Comparison of ENCODE assay signal across 20 cellular contexts in the genomic region with DNA sequence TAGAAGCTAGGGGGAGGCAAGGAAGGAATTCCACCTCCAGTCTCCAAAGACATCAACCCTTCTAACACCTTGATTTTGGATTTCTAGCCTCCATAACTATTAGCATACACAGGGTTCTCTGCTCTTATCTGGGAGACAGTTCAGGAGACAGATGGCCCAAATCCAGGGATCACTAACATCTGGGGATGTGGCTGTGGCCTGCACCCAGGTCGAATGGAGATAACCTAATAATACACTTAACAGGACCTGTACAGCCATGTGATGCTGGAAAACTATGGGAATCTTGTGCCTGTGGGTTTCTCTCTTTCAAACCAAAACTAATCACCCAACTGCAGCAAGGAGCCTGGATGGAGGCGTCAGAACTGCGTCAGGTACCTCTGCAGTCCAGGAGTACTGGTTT. TPM values are rescaled to one million over a fixed set of nuclear protein-coding genes. Genes with fewer than 3 reads are reported as not detected.
DNase-seq lines count a peak whose midpoint lies in the region; ATAC-seq, FAIRE-seq and TF ChIP-seq lines count a peak whose summit lies in the region.
"Had no signal": no experiment of that assay in that cellular context is flagged by ENCODE, and none has a peak within 500 bp of the region (broad histone marks: within the 10 kb centered on the region; RNA-seq: fewer than 3 reads in every experiment).

No MANE protein-coding gene starts in this region.

- no peaks in the 10 kb centered on the region for H3K9me1 ChIP-seq in K562 (ENCODE audit: control insufficient read depth, insufficient read depth, low read length)

- no peak for TF ChIP-seq RAD21 in K562 (CRISPR knock-in tag; conservative IDR thresholded peaks at IDR 0.05 in 1 of 2, IDR thresholded peaks at IDR 0.05 in 1 of 2)

- TF ChIP-seq CTCF in CD8-positive, alpha-beta T cell (IDR thresholded peaks at IDR 0.05), result no peak
- no peak for TF ChIP-seq CTCF in OCI-LY7 (conservative IDR thresholded peaks at IDR 0.05; ENCODE audit: low read length)
- no peak for TF ChIP-seq CTCF in K562 (IDR thresholded peaks at IDR 0.05 in 2 of 3, conservative IDR thresholded peaks at IDR 0.05 in 1 of 3; ENCODE audit: insufficient read depth in 2 of 3, low read depth in 1 of 3, low read length in 3 of 3)
- no peak for TF ChIP-seq CTCF in parathyroid adenoma (IDR thresholded peaks at IDR 0.05)

- POLR2A ChIA-PET in CD8-positive, alpha-beta T cell (lab: Charles Lee), result interaction anchor here (0.9 kb wide), 1 partner anchor 10 kb away, joined by 3 read pairs; no protein-coding TSS in a partner anchor
- POLR2A ChIA-PET in OCI-LY7 (lab: Charles Lee), result interaction anchor here (0.8 to 1.3 kb wide), 4 partner anchors 8 to 53 kb away, joined by 3 to 4 read pairs (median 3); no protein-coding TSS in a partner anchor
- POLR2A ChIA-PET in K562 (lab: Yijun Ruan, JAX), result interaction anchor here (1.2 kb wide), 1 partner anchor 10 kb away, joined by 5 read pairs; no protein-coding TSS in a partner anchor

- H3K27me3 ChIP-seq in CD8-positive, alpha-beta T cell (ENCODE audit: insufficient read depth, low read length), result no peaks in the 10 kb centered on the region
- H3K27me3 ChIP-seq in K562 (ENCODE audit: control insufficient read depth in 2 of 2, insufficient read depth in 2 of 2, low read length in 2 of 2), result no peaks in the 10 kb centered on the region
- H3K27me3 ChIP-seq in parathyroid adenoma (ENCODE audit: control insufficient read depth, insufficient read depth, low read length), result no peaks in the 10 kb centered on the region

- H3K27ac ChIP-seq in CD8-positive, alpha-beta T cell (ENCODE audit: low read depth, low read length), result no peak overlapping the region
- H3K27ac ChIP-seq in OCI-LY7 (ENCODE audit: low read depth, low read length, poor library complexity, severe bottlenecking), result no peak overlapping the region
- no peak overlapping the region for H3K27ac ChIP-seq in K562 (ENCODE audit: extremely low read depth, low read depth, low read length)
- no peak overlapping the region for H3K27ac ChIP-seq in parathyroid adenoma
- H3K27ac ChIP-seq: C4-2B, HL-60 had no signal

- no peak for DNase-seq in CD8-positive, alpha-beta T cell
- DNase-seq in OCI-LY7 (ENCODE audit: low spot score) (no peak), K562 (ENCODE audit: extremely low read depth in 1 of 4, low spot score in 3 of 4) (no peak), kidney glomerular epithelial cell (lab: John Stamatoyannopoulos, UW) (no peak), NCI-H345 (lab: John Stamatoyannopoulos, UW) (no peak), NCI-H146 (lab: John Stamatoyannopoulos, UW) (no peak)
- DNase-seq: DMS53, HCEC 1CT, NCI-H1417 treated with DMSO at 0.1 percent for 48 hours, NCI-H2029, NCI-H2171 treated with DMSO at 0.1 percent for 48 hours, NCI-H748 treated with DMSO at 0.1 percent for 48 hours, SHP77 had no signal

- H3K4me2 ChIP-seq in OCI-LY7 (ENCODE audit: low read length) (peak overlapping the region; percentile 71), K562 (ENCODE audit: insufficient read depth, low read length) (no peak overlapping the region), parathyroid adenoma (ENCODE audit: low read length) (peak overlapping the region; percentile 25)

- no peak overlapping the region for H3K4me3 ChIP-seq in CD8-positive, alpha-beta T cell (ENCODE audit: low read depth, low read length)
- H3K4me3 ChIP-seq in OCI-LY7 (ENCODE audit: low read depth, low read length, poor library complexity, severe bottlenecking) (no peak overlapping the region), K562 (no peak overlapping the region), parathyroid adenoma (ENCODE audit: low read depth, low read length) (no peak overlapping the region)

- BruUV-seq in OCI-LY7 (replicated peaks; lab: Mats Ljungman, UMichigan) (no TSS peak), K562 (replicated peaks; lab: Mats Ljungman, UMichigan) (no TSS peak)

- no peaks in the 10 kb centered on the region for H3K9me3 ChIP-seq in CD8-positive, alpha-beta T cell (ENCODE audit: low read length)
- no peaks in the 10 kb centered on the region for H3K9me3 ChIP-seq in OCI-LY7 (ENCODE audit: low read length)
- no peaks in the 10 kb centered on the region for H3K9me3 ChIP-seq in K562 (replicated peaks; ENCODE audit: control insufficient read depth, insufficient read depth, low read depth, low read length)
- no peaks in the 10 kb centered on the region for H3K9me3 ChIP-seq in parathyroid adenoma (ENCODE audit: control insufficient read depth, low read length)

- in situ Hi-C loops in K562 (cut with MboI), result no loop called here

- peaks cover 33% of the 10 kb centered on the region for H3K4me1 ChIP-seq in CD8-positive, alpha-beta T cell (ENCODE audit: insufficient read depth, low read length)
- H3K4me1 ChIP-seq in OCI-LY7 (ENCODE audit: insufficient read depth, low read length, poor library complexity, severe bottlenecking) (peaks cover 47% of the 10 kb centered on the region), K562 (replicated peaks in 1 of 2; ENCODE audit: control insufficient read depth in 2 of 2, insufficient read depth in 2 of 2, low read length in 2 of 2) (peaks cover 4 to 33% of the 10 kb centered on the region in 2 experiments; a peak in 4 of 5 replicates), parathyroid adenoma (peaks cover 16% of the 10 kb centered on the region)

- no peak for ATAC-seq in CD8-positive, alpha-beta T cell
- no peak for ATAC-seq in K562
- ATAC-seq: Panc1 had no signal

- no peaks in the 10 kb centered on the region for H3K9me2 ChIP-seq in OCI-LY7 (ENCODE audit: insufficient read depth, low read length)

- no peak for TF ChIP-seq EP300 in K562 (IDR thresholded peaks at IDR 0.05; ENCODE audit: low read length)

- H3K36me3 Mint-ChIP-seq in CD8-positive, alpha-beta T cell, result peaks cover 8% of the 10 kb centered on the region

- intact Hi-C loops in CD8-positive, alpha-beta T cell (cut with DNase I, micrococcal nuclease), result loop anchor here in 1 of 2 experiments (5.0 kb wide), 2 partner anchors 48 to 57 kb away; a partner anchor contains a TSS
- intact Hi-C loops in OCI-LY7 (cut with micrococcal nuclease; ENCODE audit: unreplicated experiment), result loop anchor here (5.0 kb wide), 1 partner anchor 48 kb away; a partner anchor contains a TSS
- intact Hi-C loops in K562 (cut with micrococcal nuclease), result no loop called here

- H3K27ac Mint-ChIP-seq in CD8-positive, alpha-beta T cell, result peak overlapping the region; percentile 33

- 65% methylated on average over 3 of the region's 3 CpGs for WGBS in K562 (ENCODE audit: insufficient coverage, low coverage, missing lambda C conversion rate)

- FAIRE-seq in K562 (lab: Jason Lieb, UNC), result no peak
- FAIRE-seq: GM19239, HTR-8/SVneo had no signal

- H3K4me1 Mint-ChIP-seq in CD8-positive, alpha-beta T cell (ENCODE audit: low read depth), result peaks cover 64% of the 10 kb centered on the region

- no peaks in the 10 kb centered on the region for H3K36me3 ChIP-seq in CD8-positive, alpha-beta T cell (ENCODE audit: insufficient read depth, low read length)
- H3K36me3 ChIP-seq in OCI-LY7 (ENCODE audit: insufficient read depth, low read length), result peaks cover 13% of the 10 kb centered on the region; the same call in 1 of the 2 replicates
- H3K36me3 ChIP-seq in K562 (ENCODE audit: control insufficient read depth, insufficient read depth, low read length), result peaks cover 20% of the 10 kb centered on the region
- no peaks in the 10 kb centered on the region for H3K36me3 ChIP-seq in parathyroid adenoma (ENCODE audit: control insufficient read depth, insufficient read depth, low read length)

- H3K9me3 Mint-ChIP-seq in CD8-positive, alpha-beta T cell, result no peaks in the 10 kb centered on the region
- H3K9me3 Mint-ChIP-seq: IgD-negative memory B cell had no signal

- H3K4me3 Mint-ChIP-seq in CD8-positive, alpha-beta T cell, result no peak overlapping the region
- H3K4me3 Mint-ChIP-seq: IgD-negative memory B cell had no signal

- CTCF ChIA-PET in CD8-positive, alpha-beta T cell (lab: Charles Lee), result interaction anchor here (1.1 to 1.5 kb wide), 2 partner anchors 26 to 68 kb away, joined by 3 to 4 read pairs; no protein-coding TSS in a partner anchor
- CTCF ChIA-PET in OCI-LY7 (lab: Charles Lee; ENCODE audit: unreplicated experiment), result no interaction called here
- CTCF ChIA-PET in K562 (lab: Yijun Ruan, JAX; ENCODE audit: low intra/inter-chr PET ratio), result no interaction called here

- H4K20me1 ChIP-seq in OCI-LY7 (ENCODE audit: insufficient read depth, low read length) (no peaks in the 10 kb centered on the region), K562 (replicated peaks; ENCODE audit: control insufficient read depth, insufficient read depth, low read length) (0 out of 2 replicates have a peak, but pooled peaks cover 4% of the 10 kb centered on the region)

- H3K79me2 ChIP-seq in OCI-LY7 (ENCODE audit: insufficient read depth, low read depth, low read length) (peaks cover 19% of the 10 kb centered on the region; the same call in 1 of the 2 replicates), K562 (ENCODE audit: control insufficient read depth, insufficient read depth, low read length) (peaks cover 23% of the 10 kb centered on the region), parathyroid adenoma (peaks cover 2% of the 10 kb centered on the region)

- no peak for TF ChIP-seq POLR2A in K562 (conservative IDR thresholded peaks at IDR 0.05)

- no peak overlapping the region for H3K9ac ChIP-seq in K562 (ENCODE audit: insufficient read depth in 1 of 2, low read depth in 2 of 2, low read length in 2 of 2)
- H3K9ac ChIP-seq in parathyroid adenoma, result no peak overlapping the region

- H2AFZ ChIP-seq in OCI-LY7 (ENCODE audit: low read length) (no peak overlapping the region), K562 (ENCODE audit: low read depth, low read length) (no peak overlapping the region), parathyroid adenoma (no peak overlapping the region)

- no peaks in the 10 kb centered on the region for H3K27me3 Mint-ChIP-seq in CD8-positive, alpha-beta T cell (ENCODE audit: low read depth)
- H3K27me3 Mint-ChIP-seq: IgD-negative memory B cell had no signal

RNA-seq across cellular contexts. Expression of a gene that starts 47.6 kb away (rescaled TPM):
- total RNA-seq in CD8-positive, alpha-beta T cell, result 10 to 100 TPM; 37.0 to 39.8 TPM
- total RNA-seq in OCI-LY7 (2014; rRNA removed; shearing (Covaris generic)), result 23.1 and 25.3 TPM in 2 replicates
- 44.9 and 47.4 TPM in 2 replicates for total RNA-seq in OCI-LY7 (2022)
- total RNA-seq in K562 (2011; cell fraction: chromatin; rRNA removed; ENCODE audit: low replicate concordance), result 218 and 257 TPM in 2 replicates
- total RNA-seq in K562 (2011; cell fraction: nucleolus; rRNA removed), result 151 and 178 TPM in 2 replicates
- 203 and 242 TPM in 2 replicates for total RNA-seq in K562 (2011; cell fraction: nucleoplasm; rRNA removed)
- total RNA-seq in K562 (2014; rRNA removed), result 22.7 and 26.9 TPM in 2 replicates
- total RNA-seq in K562 (2014; rRNA removed; fragmentation: Illumina TruSeq; extraction: Trizol), result 29.3 and 30.2 TPM in 2 replicates
- total RNA-seq in K562 (2015; rRNA removed; fragmentation: Illumina TruSeq; extraction: Trizol), result 25.0 and 27.4 TPM in 2 replicates
- 32.7 and 33.2 TPM in 2 replicates for total RNA-seq in K562 (2021)
- 51.7 and 66.5 TPM in 2 replicates for polyA plus RNA-seq in K562 (2011; rRNA removed)
- polyA plus RNA-seq in K562 (2011; cell fraction: cytosol; rRNA removed), result 29.9 and 48.2 TPM in 2 replicates
- polyA plus RNA-seq in K562 (2011; cell fraction: nucleus; rRNA removed), result 76.5 and 77.3 TPM in 2 replicates
- polyA plus RNA-seq in K562 (2012), result 29.4 and 50.6 TPM in 2 replicates
- 32.2 and 40.1 TPM in 2 replicates for polyA plus RNA-seq in K562 (2014; fragmentation: Illumina TruSeq; extraction: Trizol)
- 1 to 10 TPM; 2.4 to 5.9 TPM for polyA plus RNA-seq in K562 (2014; fragmentation: Nextera tagmentation; extraction: Ambion mirVana)
- 23.4 and 28.5 TPM in 2 replicates for polyA plus RNA-seq in K562 (2014; rRNA removed)
- polyA minus RNA-seq in K562 (2011; rRNA and poly(A)+ RNA removed), result 84.3 and 87.6 TPM in 2 replicates
- 28.8 and 38.0 TPM in 2 replicates for polyA minus RNA-seq in K562 (2011; cell fraction: cytosol; rRNA and poly(A)+ RNA removed)
- 47.7 and 95.0 TPM in 2 replicates for polyA minus RNA-seq in K562 (2011; cell fraction: nucleus; rRNA and poly(A)+ RNA removed)

RNA-seq across cellular contexts. Expression of a gene that starts 48.0 kb away (rescaled TPM):
- total RNA-seq in CD8-positive, alpha-beta T cell, result 10 to 100 TPM in 1 of 2 experiments, 1 to 10 TPM in 1; 9.1 to 10.3 TPM
- total RNA-seq in OCI-LY7 (2014; rRNA removed; shearing (Covaris generic)), result 16.5 and 22.2 TPM in 2 replicates
- 25.8 and 30.1 TPM in 2 replicates for total RNA-seq in OCI-LY7 (2022)
- 18.2 and 51.7 TPM in 2 replicates for total RNA-seq in K562 (2011; cell fraction: chromatin; rRNA removed; ENCODE audit: low replicate concordance)
- 35.4 and 36.2 TPM in 2 replicates for total RNA-seq in K562 (2011; cell fraction: nucleolus; rRNA removed)
- 27.1 and 28.9 TPM in 2 replicates for total RNA-seq in K562 (2011; cell fraction: nucleoplasm; rRNA removed)
- total RNA-seq in K562 (2014; rRNA removed), result 16.4 and 20.4 TPM in 2 replicates
- 4.5 and 5.4 TPM in 2 replicates for total RNA-seq in K562 (2014; rRNA removed; fragmentation: Illumina TruSeq; extraction: Trizol)
- total RNA-seq in K562 (2015; rRNA removed; fragmentation: Illumina TruSeq; extraction: Trizol), result 10.7 and 13.3 TPM in 2 replicates
- 33.5 and 35.1 TPM in 2 replicates for total RNA-seq in K562 (2021)
- 8.1 and 14.6 TPM in 2 replicates for polyA plus RNA-seq in K562 (2011; rRNA removed)
- 11.3 and 22.9 TPM in 2 replicates for polyA plus RNA-seq in K562 (2011; cell fraction: cytosol; rRNA removed)
- polyA plus RNA-seq in K562 (2011; cell fraction: nucleus; rRNA removed), result 32.8 and 67.9 TPM in 2 replicates
- polyA plus RNA-seq in K562 (2012), result 23.9 and 26.1 TPM in 2 replicates
- 16.0 and 26.9 TPM in 2 replicates for polyA plus RNA-seq in K562 (2014; fragmentation: Illumina TruSeq; extraction: Trizol)
- polyA plus RNA-seq in K562 (2014; fragmentation: Nextera tagmentation; extraction: Ambion mirVana), result 1 to 10 TPM; 1.9 to 2.6 TPM
- polyA plus RNA-seq in K562 (2014; rRNA removed), result 20.0 and 24.8 TPM in 2 replicates
- polyA minus RNA-seq in K562 (2011; rRNA and poly(A)+ RNA removed), result 4.9 and 5.2 TPM in 2 replicates
- polyA minus RNA-seq in K562 (2011; cell fraction: cytosol; rRNA and poly(A)+ RNA removed), result 13.6 and 15.4 TPM in 2 replicates
- 16.6 and 17.4 TPM in 2 replicates for polyA minus RNA-seq in K562 (2011; cell fraction: nucleus; rRNA and poly(A)+ RNA removed)
